ENCODE assay signal across 31 cellular contexts in the genomic region with DNA sequence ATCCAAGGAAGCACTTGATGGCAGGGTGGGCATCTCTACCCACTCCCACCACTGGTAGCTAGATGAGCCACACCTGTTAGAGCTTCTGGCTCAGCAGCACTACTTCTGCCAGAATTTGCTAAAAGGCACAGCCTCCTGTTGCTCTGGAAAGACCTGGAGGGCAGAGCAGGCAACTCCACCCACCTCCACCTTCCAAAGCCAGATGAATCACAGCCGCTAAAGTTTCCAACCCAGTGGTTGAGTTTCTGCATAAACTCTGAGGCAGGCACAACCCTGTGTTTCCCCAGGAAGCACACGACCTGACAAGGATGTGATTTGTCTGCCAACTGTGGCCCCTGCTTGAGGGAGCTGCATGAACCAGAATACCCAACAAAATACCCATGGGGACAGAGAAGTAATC.
"Had no signal": no experiment of that assay in that cellular context is flagged by ENCODE, and none has a peak within 500 bp of the region (broad histone marks: within the 10 kb centered on the region; RNA-seq: fewer than 3 reads in every experiment).

No MANE protein-coding gene starts in this region.

- H3K4me1 ChIP-seq: left ventricle myocardium inferior, neural progenitor cell, stomach, testis, thyroid gland, transverse colon, upper lobe of left lung, vagina had no signal

- H3K36me3 Mint-ChIP-seq: immature natural killer cell; memory B cell; naive thymus-derived CD4-positive, alpha-beta T cell; neural progenitor cell; stimulated activated naive B cell treated with anti-CD40 and anti-IgM and Interleukin-4, amounts not matched to agents 10 μg/mL and 1 μg/mL and 100 μg/mL, for 72 hours had no signal

- H3K9me3 ChIP-seq: mucosa of descending colon, neutrophil, ovary, testis, thyroid gland, transverse colon, upper lobe of left lung, vagina had no signal

- H3K4me1 Mint-ChIP-seq: immature natural killer cell; memory B cell; naive thymus-derived CD4-positive, alpha-beta T cell; nephron; neural progenitor cell; stimulated activated naive B cell treated with anti-CD40 and anti-IgM and Interleukin-4, amounts not matched to agents 10 μg/mL and 1 μg/mL and 100 μg/mL, for 72 hours had no signal

- H3K4me3 Mint-ChIP-seq: immature natural killer cell; memory B cell; naive thymus-derived CD4-positive, alpha-beta T cell; nephron; neural progenitor cell; stimulated activated naive B cell treated with anti-CD40 and anti-IgM and Interleukin-4, amounts not matched to agents 10 μg/mL and 1 μg/mL and 100 μg/mL, for 72 hours had no signal

- H3K27me3 Mint-ChIP-seq: progenitor cell of endocrine pancreas; stimulated activated naive B cell treated with anti-CD40 and anti-IgM and Interleukin-4, amounts not matched to agents 10 μg/mL and 1 μg/mL and 100 μg/mL, for 72 hours had no signal

- H3K9ac ChIP-seq: neural progenitor cell had no signal

- H2AFZ ChIP-seq: neural progenitor cell had no signal

- H3K27me3 ChIP-seq: neural progenitor cell, neutrophil, ovary, testis, thyroid gland, transverse colon, upper lobe of left lung, vagina had no signal

- H3K4me2 ChIP-seq: neural progenitor cell had no signal

- H3K36me3 ChIP-seq: left ventricle myocardium inferior, neural progenitor cell, neutrophil, ovary, stomach, thyroid gland, transverse colon, upper lobe of left lung, vagina had no signal

- H3K27ac ChIP-seq: left ventricle myocardium inferior, neural progenitor cell, neutrophil, ovary, skin epidermis, stomach, testis, thyroid gland, transverse colon, upper lobe of left lung, vagina had no signal

- DNase-seq: hippocampal formation; immature natural killer cell; kidney; left ventricle myocardium inferior; midbrain; mucosa of descending colon; naive thymus-derived CD4-positive, alpha-beta T cell; occipital lobe; ovary; retina; right cardiac atrium; stimulated activated CD4-positive, alpha-beta T cell treated with anti-CD3 and anti-CD28 coated beads, Interleukin-12 subunit alpha, Interleukin-12 subunit beta, amount 100 ng/mL, for 4 hours; stimulated activated CD4-positive, alpha-beta T cell treated with anti-CD3 and anti-CD28 coated beads, Interleukin-15, amount 100 ng/mL, for 24 hours; stimulated activated CD4-positive, alpha-beta T cell treated with anti-CD3 and anti-CD28 coated beads, Interleukin-2, amount 100 ng/mL, for 24 hours; stimulated activated CD4-positive, alpha-beta T cell treated with anti-CD3 and anti-CD28 coated beads, Interleukin-4, amount 100 ng/mL, for 1 hour; stimulated activated naive B cell treated with anti-CD40 and anti-IgM and Interleukin-4, amounts not matched to agents 10 μg/mL and 1 μg/mL and 100 μg/mL, for 72 hours; stimulated activated naive CD8-positive, alpha-beta T cell treated with anti-CD3 and anti-CD28 coated beads, Interleukin-15, Interleukin-2, amounts not matched to agents 100 U/mL and 50 U/mL, for 24 hours; stomach; testis; thyroid gland; transverse colon; upper lobe of left lung had no signal

- H3K4me3 ChIP-seq: left ventricle myocardium inferior, lung, mucosa of descending colon, neural progenitor cell, ovary, skin epidermis, stomach, testis, thyroid gland, transverse colon, upper lobe of left lung, vagina had no signal

- FAIRE-seq: islet of Langerhans had no signal

- H3K27ac Mint-ChIP-seq: immature natural killer cell; memory B cell; naive thymus-derived CD4-positive, alpha-beta T cell; nephron; neural progenitor cell; progenitor cell of endocrine pancreas; stimulated activated naive B cell treated with anti-CD40 and anti-IgM and Interleukin-4, amounts not matched to agents 10 μg/mL and 1 μg/mL and 100 μg/mL, for 72 hours had no signal
